In the genomic region with DNA sequence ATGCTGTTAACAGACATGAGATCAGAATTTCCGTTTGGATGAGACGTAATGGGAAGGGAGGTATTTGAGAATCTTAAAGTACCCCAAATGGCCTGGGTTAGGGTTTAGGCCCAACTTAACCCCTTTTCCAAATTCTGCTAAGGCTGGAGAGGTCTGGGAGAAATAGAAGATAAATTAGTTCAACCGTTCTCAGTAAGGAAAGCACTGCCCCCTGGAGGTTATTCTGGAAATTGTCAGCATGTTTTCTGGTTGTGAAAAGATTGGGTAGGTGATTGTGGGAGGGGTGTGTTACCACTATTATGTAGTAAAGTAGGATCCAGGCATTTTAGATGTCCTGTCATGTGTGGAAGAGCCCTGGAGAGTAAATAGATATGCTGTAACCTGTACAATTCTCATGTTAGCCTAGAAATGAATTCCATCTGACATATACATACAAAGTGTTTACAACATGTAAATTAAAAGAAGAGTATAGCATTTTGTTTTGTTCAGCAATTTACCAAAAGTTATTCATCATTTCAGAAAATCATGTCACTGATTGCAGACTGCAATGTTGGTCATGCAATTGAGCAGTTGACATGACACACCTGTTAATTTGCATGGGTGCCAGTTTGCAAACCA, we compare ENCODE assay signal across 9 cellular contexts. TPM values are rescaled to one million over a fixed set of nuclear protein-coding genes. Genes with fewer than 3 reads are reported as not detected.
DNase-seq lines count a peak whose midpoint lies in the region; ATAC-seq and TF ChIP-seq lines count a peak whose summit lies in the region.
"Had no signal": no experiment of that assay in that cellular context is flagged by ENCODE, and none has a peak within 500 bp of the region (broad histone marks: within the 10 kb centered on the region; RNA-seq: fewer than 3 reads in every experiment).

No MANE protein-coding gene starts in this region.

- no peaks in the 10 kb centered on the region for H3K4me1 Mint-ChIP-seq in osteocyte (ENCODE audit: unreplicated experiment)
- H3K4me1 Mint-ChIP-seq: IgD-negative memory B cell had no signal

- no peaks in the 10 kb centered on the region for H3K36me3 Mint-ChIP-seq in osteocyte (ENCODE audit: unreplicated experiment)
- H3K36me3 Mint-ChIP-seq: IgD-negative memory B cell had no signal

- DNase-seq in AG08396 (ENCODE audit: low spot score) (peak; percentile 19), NCI-H526 treated with DMSO at 0.1 percent for 48 hours (lab: John Stamatoyannopoulos, UW) (peak; percentile 52), fibroblast of mammary gland (ENCODE audit: low read depth) (peak; percentile 59), osteocyte (ENCODE audit: extremely low spot score, unreplicated experiment) (no peak)
- DNase-seq in activated CD8-positive, alpha-beta memory T cell treated with anti-CD3 and anti-CD28 coated beads for 24 hours: peak; percentile 64

- H3K27me3 Mint-ChIP-seq in osteocyte (ENCODE audit: unreplicated experiment): peaks cover 6% of the 10 kb centered on the region
- H3K27me3 Mint-ChIP-seq: IgD-negative memory B cell had no signal

- TF ChIP-seq CTCF in GM12873 (IDR thresholded peaks at IDR 0.05; ENCODE audit: insufficient read depth, low read depth, low read length, missing control alignments) (peak; percentile 73), fibroblast of mammary gland (conservative IDR thresholded peaks at IDR 0.05; ENCODE audit: control insufficient read depth, insufficient read depth, low read depth, low read length) (peak; percentile 70), osteocyte (IDR thresholded peaks at IDR 0.05) (peak; percentile 77)

- no peak overlapping the region for H3K4me3 ChIP-seq in fibroblast of mammary gland (ENCODE audit: control insufficient read depth, low read depth, low read length)

- ATAC-seq in HG03135 (IDR thresholded peaks at IDR 0.05; ENCODE audit: unreplicated experiment) (peak; percentile 79), GM18520 (IDR thresholded peaks at IDR 0.05; ENCODE audit: unreplicated experiment) (no peak)

- no peak overlapping the region for H3K27ac Mint-ChIP-seq in osteocyte (ENCODE audit: unreplicated experiment)
- H3K27ac Mint-ChIP-seq: IgD-negative memory B cell had no signal

- no peaks in the 10 kb centered on the region for H3K9me3 Mint-ChIP-seq in osteocyte (ENCODE audit: unreplicated experiment)
- H3K9me3 Mint-ChIP-seq: IgD-negative memory B cell had no signal

- no peak overlapping the region for H3K4me3 Mint-ChIP-seq in osteocyte (ENCODE audit: unreplicated experiment)
- H3K4me3 Mint-ChIP-seq: IgD-negative memory B cell had no signal

RNA-seq across cellular contexts. Expression of a gene that starts 26.8 kb away (rescaled TPM):
- total RNA-seq in osteocyte: not detected in 2 replicates
